25 cellular contexts compared by ENCODE assay signal in genomic region chrX:73963682-73964081, GRCh38.
DNase-seq lines count a peak whose midpoint lies in the region; ATAC-seq, FAIRE-seq and TF ChIP-seq lines count a peak whose summit lies in the region.
"Had no signal": no experiment of that assay in that cellular context is flagged by ENCODE, and none has a peak within 500 bp of the region (broad histone marks: within the 10 kb centered on the region; RNA-seq: fewer than 3 reads in every experiment).

No MANE protein-coding gene starts in this region.

- TF ChIP-seq RAD21 in liver (IDR thresholded peaks at IDR 0.05) (no peak), HepG2 (CRISPR knock-in tag; IDR thresholded peaks at IDR 0.05) (no peak)

- TF ChIP-seq POLR2A in HepG2 (IDR thresholded peaks at IDR 0.05; ENCODE audit: insufficient read depth in 1 of 2, low read depth in 2 of 2, low read length in 2 of 2) = no peak
- no peak for TF ChIP-seq POLR2A in heart left ventricle (IDR thresholded peaks at IDR 0.05)

- H4K20me1 ChIP-seq in HepG2 (ENCODE audit: insufficient read depth, low read length) = no peaks in the 10 kb centered on the region; the same call in 1 of the 2 replicates

- H3K4me3 ChIP-seq in liver (ENCODE audit: low read depth in 1 of 3, low read length in 3 of 3) = no peak overlapping the region
- no peak overlapping the region for H3K4me3 ChIP-seq in HepG2 (replicated peaks in 1 of 3; ENCODE audit: insufficient read depth in 1 of 3, low read depth in 2 of 3, low read length in 3 of 3)
- H3K4me3 ChIP-seq in heart left ventricle = no peak overlapping the region
- H3K4me3 ChIP-seq: upper lobe of right lung had no signal

- no peak for ATAC-seq in HepG2
- peak; percentile 92 to 96 (median 96) for ATAC-seq in heart left ventricle
- ATAC-seq in HG02623 (IDR thresholded peaks at IDR 0.05; ENCODE audit: unreplicated experiment) = no peak
- ATAC-seq: PC-3, upper lobe of right lung had no signal

- no peak overlapping the region for H3K4me2 ChIP-seq in HepG2 (ENCODE audit: low read depth, low read length)

- H3K4me3 Mint-ChIP-seq in nephron = no peak overlapping the region
- no peak overlapping the region for H3K4me3 Mint-ChIP-seq in type B pancreatic cell
- H3K4me3 Mint-ChIP-seq: activated B cell treated with CpG ODN at 0.5 μM for 24 hours; activated CD4-positive, alpha-beta memory T cell treated with anti-CD3 and anti-CD28 coated beads for 36 hours; activated naive CD4-positive, alpha-beta T cell treated with anti-CD3 and anti-CD28 coated beads for 36 hours; stimulated activated naive CD8-positive, alpha-beta T cell treated with anti-CD3 and anti-CD28 coated beads, Interleukin-15, Interleukin-2, amounts not matched to agents 100 ng/mL and 50 ng/mL, for 24 hours; T-helper 2 cell treated with Interferon-gamma antibody and Interleukin-4, amounts not matched to agents 5 μg/mL and 100 μg/mL, for 36 hours had no signal

- no peak overlapping the region for H2AFZ ChIP-seq in HepG2 (ENCODE audit: low read length)

- in situ Hi-C loops in HepG2 (cut with HindIII; ENCODE audit: extremely low pct_ligation_motif_present, low pct_unique_long_range_greater_than_20kb) = no loop called here

- H3K4me1 ChIP-seq in liver (ENCODE audit: control insufficient read depth in 4 of 4, insufficient read depth in 4 of 4, low read length in 3 of 4) (peaks cover 6 to 14% (median 11%) of the 10 kb centered on the region in 4 donors), HepG2 (ENCODE audit: insufficient read depth, low read length) (0 out of 2 replicates have a peak, but pooled peaks cover 6% of the 10 kb centered on the region), heart left ventricle (peaks cover 0 to 10% (median 0%) of the 10 kb centered on the region in 12 donors)
- H3K4me1 ChIP-seq: upper lobe of right lung had no signal

- TF ChIP-seq EP300 in HepG2 (IDR thresholded peaks at IDR 0.05; ENCODE audit: low read depth in 2 of 2, low read length in 2 of 2) (no peak), HepG2 (CRISPR knock-in tag; IDR thresholded peaks at IDR 0.05; ENCODE audit: borderline replicate concordance) (no peak)

- H3K27me3 ChIP-seq in liver (ENCODE audit: control insufficient read depth in 4 of 4, insufficient read depth in 4 of 4, low read length in 3 of 4) = no peaks in the 10 kb centered on the region
- H3K27me3 ChIP-seq in HepG2 (ENCODE audit: control insufficient read depth in 1 of 2, insufficient read depth in 2 of 2, low read length in 2 of 2) = no peaks in the 10 kb centered on the region
- no peaks in the 10 kb centered on the region for H3K27me3 ChIP-seq in heart left ventricle
- H3K27me3 ChIP-seq: upper lobe of right lung had no signal

- H3K9me3 ChIP-seq in liver (ENCODE audit: control insufficient read depth in 4 of 4, low read length in 3 of 4) = no peaks in the 10 kb centered on the region
- no peaks in the 10 kb centered on the region for H3K9me3 ChIP-seq in HepG2 (ENCODE audit: low read length)
- H3K9me3 ChIP-seq in heart left ventricle = no peaks in the 10 kb centered on the region
- H3K9me3 ChIP-seq: upper lobe of right lung had no signal

- H3K27ac Mint-ChIP-seq in nephron (peak overlapping the region; percentile 81 to 97 (median 88)), type B pancreatic cell (no peak overlapping the region)
- H3K27ac Mint-ChIP-seq: activated B cell treated with CpG ODN at 0.5 μM for 24 hours; activated CD4-positive, alpha-beta memory T cell treated with anti-CD3 and anti-CD28 coated beads for 36 hours; activated naive CD4-positive, alpha-beta T cell treated with anti-CD3 and anti-CD28 coated beads for 36 hours; stimulated activated naive CD8-positive, alpha-beta T cell treated with anti-CD3 and anti-CD28 coated beads, Interleukin-15, Interleukin-2, amounts not matched to agents 100 ng/mL and 50 ng/mL, for 24 hours had no signal

- H3K36me3 ChIP-seq in liver (ENCODE audit: control insufficient read depth in 4 of 4, insufficient read depth in 3 of 4, low read depth in 1 of 4, low read length in 3 of 4) (no peaks in the 10 kb centered on the region), HepG2 (replicated peaks in 1 of 2; ENCODE audit: control insufficient read depth in 1 of 2, insufficient read depth in 2 of 2, low read length in 2 of 2) (no peaks in the 10 kb centered on the region), heart left ventricle (peaks cover 0 to 12% (median 0%) of the 10 kb centered on the region in 9 donors)
- H3K36me3 ChIP-seq: upper lobe of right lung had no signal

- POLR2A ChIA-PET in HepG2 (lab: Yijun Ruan, JAX) = no interaction called here

- TF ChIP-seq CTCF in liver (IDR thresholded peaks at IDR 0.05; ENCODE audit: low read depth, low read length, missing input control) (no peak), HepG2 (CRISPR knock-in tag; IDR thresholded peaks at IDR 0.05) (no peak), heart left ventricle (IDR thresholded peaks at IDR 0.05) (no peak), nephron (IDR thresholded peaks at IDR 0.05; ENCODE audit: unreplicated experiment in 3 of 3) (no peak), type B pancreatic cell (conservative IDR thresholded peaks at IDR 0.05) (no peak)

- DNase-seq in HepG2 (ENCODE audit: low spot score) (no peak), heart left ventricle (peak; percentile 23 to 85 (median 61)), glomerular visceral epithelial cell (ENCODE audit: extremely low spot score) (no peak), ureter (ENCODE audit: low spot score) (no peak), type B pancreatic cell (ENCODE audit: extremely low spot score, unreplicated experiment) (no peak)
- DNase-seq: activated B cell treated with CpG ODN at 0.5 μM for 24 hours; activated CD4-positive, alpha-beta memory T cell treated with anti-CD3 and anti-CD28 coated beads for 36 hours; activated naive CD4-positive, alpha-beta T cell treated with anti-CD3 and anti-CD28 coated beads for 36 hours; H7; hippocampal formation; midbrain; NCI-H187 treated with DMSO at 0.1 percent for 48 hours; NCI-H226; NCI-H82; PC-3; stimulated activated CD4-positive, alpha-beta T cell treated with anti-CD3 and anti-CD28 coated beads, Interleukin-1b, Interleukin-23, amount 100 ng/mL, for 48 hours; upper lobe of right lung had no signal

- H3K36me3 Mint-ChIP-seq in nephron (ENCODE audit: low read depth) = peaks cover 70% of the 10 kb centered on the region
- H3K36me3 Mint-ChIP-seq in type B pancreatic cell = peaks cover 38% of the 10 kb centered on the region

- intact Hi-C loops in HepG2 (cut with micrococcal nuclease; ENCODE audit: unreplicated experiment) (no loop called here), heart left ventricle (cut with DNase I) (no loop called here)

- H3K9ac ChIP-seq in liver (ENCODE audit: low read depth in 1 of 2, low read length in 2 of 2) (no peak overlapping the region), HepG2 (ENCODE audit: insufficient read depth, low read depth, low read length) (no peak overlapping the region)

- H3K79me2 ChIP-seq in HepG2 (ENCODE audit: insufficient read depth, low read length) = peaks cover 34% of the 10 kb centered on the region

- H3K27me3 Mint-ChIP-seq in nephron (ENCODE audit: low read depth) (no peaks in the 10 kb centered on the region), type B pancreatic cell (no peaks in the 10 kb centered on the region)
- H3K27me3 Mint-ChIP-seq: activated B cell treated with CpG ODN at 0.5 μM for 24 hours; activated CD4-positive, alpha-beta memory T cell treated with anti-CD3 and anti-CD28 coated beads for 36 hours; stimulated activated naive CD8-positive, alpha-beta T cell treated with anti-CD3 and anti-CD28 coated beads, Interleukin-15, Interleukin-2, amounts not matched to agents 100 ng/mL and 50 ng/mL, for 24 hours had no signal

- CTCF ChIA-PET in HepG2 (lab: Yijun Ruan, JAX; ENCODE audit: low intra/inter-chr PET ratio, low total read pairs) = no interaction called here

- no peak for FAIRE-seq in HepG2 (lab: Jason Lieb, UNC)
- FAIRE-seq: D721Med, keratinocyte had no signal

- WGBS in liver = 32% methylated on average over 9 of the region's 9 CpGs
- WGBS in HepG2 (ENCODE audit: low lambda C conversion rate) = 99% methylated on average over 7 of the region's 9 CpGs
- WGBS in heart left ventricle, 4 donors = 48 to 60% (median 53%) methylated on average over 9 of the region's 9 CpGs

- peaks cover 9% of the 10 kb centered on the region for H3K4me1 Mint-ChIP-seq in nephron
- peaks cover 26% of the 10 kb centered on the region for H3K4me1 Mint-ChIP-seq in type B pancreatic cell (ENCODE audit: unreplicated experiment)

- no peaks in the 10 kb centered on the region for H3K9me3 Mint-ChIP-seq in nephron
- no peaks in the 10 kb centered on the region for H3K9me3 Mint-ChIP-seq in type B pancreatic cell
- H3K9me3 Mint-ChIP-seq: activated B cell treated with CpG ODN at 0.5 μM for 24 hours; activated CD4-positive, alpha-beta memory T cell treated with anti-CD3 and anti-CD28 coated beads for 36 hours; activated naive CD4-positive, alpha-beta T cell treated with anti-CD3 and anti-CD28 coated beads for 36 hours; stimulated activated naive CD8-positive, alpha-beta T cell treated with anti-CD3 and anti-CD28 coated beads, Interleukin-15, Interleukin-2, amounts not matched to agents 100 ng/mL and 50 ng/mL, for 24 hours; T-helper 2 cell treated with Interferon-gamma antibody and Interleukin-4, amounts not matched to agents 5 μg/mL and 100 μg/mL, for 36 hours had no signal

- H3K27ac ChIP-seq in liver (ENCODE audit: low read depth in 1 of 2, low read length in 2 of 2) (no peak overlapping the region), HepG2 (ENCODE audit: extremely low read length, insufficient read depth, low read length) (no peak overlapping the region), heart left ventricle (peak overlapping the region in 7 of 12 donors; percentile 14 to 68 (median 42))
- H3K27ac ChIP-seq: HL-60, upper lobe of right lung had no signal

- no TSS peak for BruUV-seq in HepG2 (replicated peaks; lab: Mats Ljungman, UMichigan)

TF ChIP-seq in HepG2, 621 proteins besides CTCF, POLR2A, EP300 and RAD21 (continues in another document):
- no peak for TF ChIP-seq ATF6 (CRISPR knock-in tag; conservative IDR thresholded peaks at IDR 0.05)
- TF ChIP-seq ZNF724P (CRISPR knock-in tag; IDR thresholded peaks at IDR 0.05; ENCODE audit: borderline replicate concordance) = no peak

Comparison
In these comparisons a context has a peak if more than half of its experiments do, and no peak if none do; other contexts are left out.
1. H3K27ac ChIP-seq: peak in heart left ventricle (7 of 12); none in liver (0 of 2) and HepG2 (single experiment).
2. ATAC-seq: peak in heart left ventricle (4 of 4); none in HepG2 (single experiment) and HG02623 (single experiment).
3. DNase-seq: peak in heart left ventricle (5 of 5); none in HepG2 (single experiment), glomerular visceral epithelial cell (single experiment), ureter (single experiment) and type B pancreatic cell (single experiment).